9 cellular contexts compared by ENCODE assay signal in genomic region chr6:158649289-158650143, GRCh38. TPM values are rescaled to one million over a fixed set of nuclear protein-coding genes. Genes with fewer than 3 reads are reported as not detected.
A peak's percentile ranks its signal among the peaks of the same experiment; 100 is the strongest.
DNase-seq lines count a peak whose midpoint lies in the region; ATAC-seq, FAIRE-seq and TF ChIP-seq lines count a peak whose summit lies in the region.
"Had no signal": no experiment of that assay in that cellular context is flagged by ENCODE, and none has a peak within 500 bp of the region (broad histone marks: within the 10 kb centered on the region; RNA-seq: fewer than 3 reads in every experiment).

SYTL3 (plus strand) TSS chr6:158650054; CDS start chr6:158663269, 13,215 bp downstream.

- DNase-seq in SHP77 (lab: John Stamatoyannopoulos, UW) (peak; percentile 14 to 77), SHP77 treated with DMSO at 0.1 percent for 48 hours (lab: John Stamatoyannopoulos, UW) (no peak), SKM-1 (lab: John Stamatoyannopoulos, UW; ENCODE audit: unreplicated experiment) (peak; percentile 65), kidney (peak; percentile 90), NCI-H2081 (lab: John Stamatoyannopoulos, UW) (no peak)
- DNase-seq in activated naive CD4-positive, alpha-beta T cell treated with anti-CD3 and anti-CD28 coated beads, Interleukin-2, amount 50 U/mL, for 16 hours: peak; percentile 76
- peak; percentile 61 for DNase-seq in stimulated activated CD8-positive, alpha-beta memory T cell treated with anti-CD3 and anti-CD28 coated beads, Interleukin-12 subunit alpha, Interleukin-12 subunit beta, amount 100 ng/mL, for 24 hours (ENCODE audit: extremely low read depth)

- TF ChIP-seq CTCF in kidney (IDR thresholded peaks at IDR 0.05; ENCODE audit: borderline replicate concordance, extremely low read depth, insufficient read depth): no peak

- intact Hi-C loops in kidney (cut with DNase I): no loop called here

- peak within 1 kb of the TSS in 1 of 2 donors; percentile 7 for H3K9ac ChIP-seq in kidney (ENCODE audit: low read length in 2 of 2)

- peak; percentile 39 for ATAC-seq in HG03108 (IDR thresholded peaks at IDR 0.05; ENCODE audit: unreplicated experiment)
- ATAC-seq: A549 had no signal

- H3K4me3 ChIP-seq in kidney (ENCODE audit: low read length in 2 of 2): peak within 1 kb of the TSS; percentile 13 to 33
- H3K4me3 ChIP-seq: A549 had no signal

- no peaks in the 10 kb centered on the region for H3K36me3 ChIP-seq in kidney (ENCODE audit: control insufficient read depth in 1 of 2, insufficient read depth in 2 of 2, low read length in 2 of 2)

- peak within 1 kb of the TSS; percentile 73 to 83 for H3K27ac ChIP-seq in kidney (ENCODE audit: low read depth in 2 of 2, low read length in 2 of 2)
- H3K27ac ChIP-seq: A549 had no signal

- no peak for FAIRE-seq in kidney (lab: Jason Lieb, UNC)
- FAIRE-seq: A549 had no signal

- H3K4me1 ChIP-seq in kidney (ENCODE audit: control insufficient read depth in 1 of 2, insufficient read depth in 1 of 2, low read depth in 1 of 2, low read length in 2 of 2): peaks cover 10% of the 10 kb centered on the region in 2 donors

- H3K9me3 ChIP-seq in kidney (ENCODE audit: control insufficient read depth in 1 of 2, low read length in 2 of 2): no peaks in the 10 kb centered on the region
- H3K9me3 ChIP-seq: A549 had no signal

RNA-seq across cellular contexts. Expression of gene SYTL3, which starts in this region (rescaled TPM):
- total RNA-seq in kidney: 16.0 TPM
- polyA plus RNA-seq in kidney (ENCODE audit: insufficient read depth, low read depth, low replicate concordance): 3.1 TPM

Comparison
In these comparisons a context has a peak if more than half of its experiments do, and no peak if none do; other contexts are left out.
1. DNase-seq: peak in SHP77 (2 of 2), SKM-1 (single experiment), activated naive CD4-positive, alpha-beta T cell treated with anti-CD3 and anti-CD28 coated beads, Interleukin-2, amount 50 U/mL, for 16 hours (single experiment), kidney (single experiment) and stimulated activated CD8-positive, alpha-beta memory T cell treated with anti-CD3 and anti-CD28 coated beads, Interleukin-12 subunit alpha, Interleukin-12 subunit beta, amount 100 ng/mL, for 24 hours (single experiment); none in SHP77 treated with DMSO at 0.1 percent for 48 hours (single experiment) and NCI-H2081 (0 of 2).